Comparison of ENCODE assay signal across 15 cellular contexts in the genomic region with DNA sequence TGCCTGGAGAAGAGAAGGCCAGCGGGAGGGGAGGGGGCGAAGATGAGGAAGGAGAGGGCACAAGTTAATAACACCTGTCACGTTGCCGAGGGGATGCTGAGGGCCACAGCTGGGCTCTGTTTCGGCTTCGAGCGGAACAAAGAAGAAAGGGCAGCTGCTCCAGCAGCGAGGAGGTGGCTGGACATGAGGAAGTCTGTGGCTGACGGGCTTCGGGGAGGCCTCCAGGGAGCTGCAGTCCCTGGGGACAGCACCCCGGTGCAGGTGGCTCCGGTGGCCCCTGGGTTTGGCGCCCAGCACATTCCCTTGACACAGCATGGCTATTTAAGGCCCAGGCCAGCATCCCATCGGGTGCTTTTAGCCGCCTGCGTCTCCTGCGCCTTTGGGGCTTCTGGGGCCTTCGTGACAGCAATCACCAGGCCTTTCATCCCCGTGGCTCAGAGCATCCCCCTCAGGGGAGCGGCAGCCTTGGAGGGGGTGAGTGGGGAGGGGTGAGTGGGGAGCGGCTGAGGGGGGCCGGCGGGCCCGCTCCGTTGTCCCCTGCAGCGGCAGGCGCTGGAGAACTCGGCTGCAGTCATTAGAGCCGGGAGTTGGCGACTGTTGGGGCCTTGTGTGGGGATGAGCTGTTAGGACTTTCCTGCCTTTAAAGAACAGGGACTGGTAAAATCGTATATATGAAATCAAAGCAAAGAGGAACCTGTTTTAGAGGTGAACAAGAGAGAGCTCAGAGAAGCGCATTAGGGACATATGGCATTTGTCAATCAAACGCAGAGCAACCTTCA.
A peak's percentile ranks its signal among the peaks of the same experiment; 100 is the strongest.
DNase-seq lines count a peak whose midpoint lies in the region; ATAC-seq and TF ChIP-seq lines count a peak whose summit lies in the region.
"Had no signal": no experiment of that assay in that cellular context is flagged by ENCODE, and none has a peak within 500 bp of the region (broad histone marks: within the 10 kb centered on the region; RNA-seq: fewer than 3 reads in every experiment).

No MANE protein-coding gene starts in this region.

- H3K36me3 Mint-ChIP-seq in activated B cell treated with CpG ODN at 0.5 μM for 24 hours (ENCODE audit: low read depth) = no peaks in the 10 kb centered on the region
- H3K36me3 Mint-ChIP-seq: activated naive CD4-positive, alpha-beta T cell treated with anti-CD3 and anti-CD28 coated beads, Interleukin-2, amount 10 ng/mL, durations not matched to agents 7 days and 5 days; stimulated activated effector memory CD8-positive, alpha-beta T cell treated with anti-CD3 and anti-CD28 coated beads, Interleukin-12 subunit alpha, Interleukin-12 subunit beta, amount 100 ng/mL, for 72 hours had no signal

- no peaks in the 10 kb centered on the region for H3K9me3 ChIP-seq in BLaER1 treated with 17β-estradiol and CSF1 and Interleukin-3, amounts not matched to agents 10 nM and 100 nM (replicated peaks in 1 of 11)
- peaks cover 0 to 6% of the 10 kb centered on the region in 2 donors for H3K9me3 ChIP-seq in neuronal stem cell (replicated peaks in 1 of 2; ENCODE audit: control insufficient read depth in 2 of 2, insufficient read depth in 1 of 2, low read depth in 1 of 2, low read length in 2 of 2)
- H3K9me3 ChIP-seq: body of pancreas had no signal

- peak overlapping the region in 4 of 11 experiments; percentile 10 to 42 (median 21); a peak in 3 of 22 replicates for H3K9ac ChIP-seq in BLaER1 treated with 17β-estradiol and CSF1 and Interleukin-3, amounts not matched to agents 10 nM and 100 nM
- no peak overlapping the region for H3K9ac ChIP-seq in neuronal stem cell (ENCODE audit: low read depth, low read length, poor library complexity)

- no peak overlapping the region for H3K4ac ChIP-seq in neuronal stem cell (ENCODE audit: low read length)

- intact Hi-C loops in activated B cell treated with CpG ODN at 0.5 μM for 24 hours (cut with micrococcal nuclease) = loop anchor here (5.0 kb wide), 2 partner anchors 443 to 447 kb away; a partner anchor contains a TSS

- H3K4me1 Mint-ChIP-seq in activated B cell treated with CpG ODN at 0.5 μM for 24 hours = peaks cover 44% of the 10 kb centered on the region

- no peaks in the 10 kb centered on the region for H3K36me3 ChIP-seq in BLaER1 treated with 17β-estradiol and CSF1 and Interleukin-3, amounts not matched to agents 10 nM and 100 nM
- H3K36me3 ChIP-seq in neuronal stem cell (replicated peaks in 1 of 2; ENCODE audit: control insufficient read depth in 2 of 2, insufficient read depth in 2 of 2, low read length in 2 of 2) = peaks cover 0 to 2% of the 10 kb centered on the region in 2 donors
- H3K36me3 ChIP-seq: WERI-Rb-1 had no signal

- H3K79me1 ChIP-seq in neuronal stem cell (ENCODE audit: low read depth, low read length) = peaks cover 3% of the 10 kb centered on the region

- WGBS in neuronal stem cell (ENCODE audit: extremely low coverage in 2 of 2, insufficient read length in 2 of 2, insufficient replicate concordance in 1 of 2), 2 donors = no CpG with 5 or more reads among the region's 33 CpGs

- peak; percentile 52 for DNase-seq in activated B cell treated with CpG ODN at 0.5 μM for 24 hours
- DNase-seq in neuronal stem cell (ENCODE audit: low spot score) = no peak
- DNase-seq in NCI-H510A treated with DMSO at 0.1 percent for 48 hours (lab: John Stamatoyannopoulos, UW) = no peak
- DNase-seq in HCEC 1CT = no peak
- DNase-seq: activated naive CD4-positive, alpha-beta T cell treated with anti-CD3 and anti-CD28 coated beads, Interleukin-2, amount 10 ng/mL, durations not matched to agents 7 days and 5 days; NCI-H187; WERI-Rb-1 had no signal

- no peak overlapping the region for H2BK5ac ChIP-seq in neuronal stem cell (ENCODE audit: low read length)

- peak overlapping the region; percentile 51 for H2AK5ac ChIP-seq in neuronal stem cell (ENCODE audit: low read depth, low read length)

- no peak for TF ChIP-seq CTCF in activated B cell treated with CpG ODN at 0.5 μM for 24 hours (IDR thresholded peaks at IDR 0.05)

- POLR2A ChIA-PET in activated B cell treated with CpG ODN at 0.5 μM for 24 hours (lab: Charles Lee) = interaction anchor here (0.6 to 2.8 kb wide), 3 partner anchors 11 to 938 kb away, joined by 3 to 19 read pairs (median 7); no protein-coding TSS in a partner anchor

- ATAC-seq in GM21619 (IDR thresholded peaks at IDR 0.05; ENCODE audit: unreplicated experiment) = peak; percentile 42
- ATAC-seq in activated B cell treated with CpG ODN at 0.5 μM for 24 hours (ENCODE audit: low read depth) = peak; percentile 51
- ATAC-seq in HG02938 (IDR thresholded peaks at IDR 0.05; ENCODE audit: unreplicated experiment) = no peak
- ATAC-seq in GM19328 (IDR thresholded peaks at IDR 0.05; ENCODE audit: unreplicated experiment) = no peak
- ATAC-seq: body of pancreas; esophagus mucosa; stimulated activated effector memory CD8-positive, alpha-beta T cell treated with anti-CD3 and anti-CD28 coated beads, Interleukin-12 subunit alpha, Interleukin-12 subunit beta, amount 100 ng/mL, for 72 hours had no signal

- no peak overlapping the region for H2BK12ac ChIP-seq in neuronal stem cell (ENCODE audit: low read length)

- peak overlapping the region in 7 of 10 experiments; percentile 26 to 50 (median 36); a peak in 9 of 20 replicates for H3K4me3 ChIP-seq in BLaER1 treated with 17β-estradiol and CSF1 and Interleukin-3, amounts not matched to agents 10 nM and 100 nM
- H3K4me3 ChIP-seq in neuronal stem cell (ENCODE audit: low read length in 2 of 2) = no peak overlapping the region
- H3K4me3 ChIP-seq: body of pancreas had no signal

- no peak overlapping the region for H3K14ac ChIP-seq in neuronal stem cell (ENCODE audit: low read length)

- H4K20me1 ChIP-seq in BLaER1 treated with 17β-estradiol and CSF1 and Interleukin-3, amounts not matched to agents 10 nM and 100 nM = peaks cover 0 to 51% (median 11%) of the 10 kb centered on the region in 11 experiments; a peak in 14 of 22 replicates

- H2BK15ac ChIP-seq in neuronal stem cell (ENCODE audit: low read length) = no peak overlapping the region

- H2BK120ac ChIP-seq in neuronal stem cell (ENCODE audit: low read depth, low read length) = no peak overlapping the region

- H3K23ac ChIP-seq in neuronal stem cell (ENCODE audit: low read depth, low read length, poor library complexity) = no peak overlapping the region

- no peaks in the 10 kb centered on the region for H3K27me3 Mint-ChIP-seq in activated B cell treated with CpG ODN at 0.5 μM for 24 hours

- no peaks in the 10 kb centered on the region for H3K9me3 Mint-ChIP-seq in activated B cell treated with CpG ODN at 0.5 μM for 24 hours
- H3K9me3 Mint-ChIP-seq: activated naive CD4-positive, alpha-beta T cell treated with anti-CD3 and anti-CD28 coated beads, Interleukin-2, amount 10 ng/mL, durations not matched to agents 7 days and 5 days; stimulated activated effector memory CD8-positive, alpha-beta T cell treated with anti-CD3 and anti-CD28 coated beads, Interleukin-12 subunit alpha, Interleukin-12 subunit beta, amount 100 ng/mL, for 72 hours had no signal

- H3K18ac ChIP-seq in neuronal stem cell (ENCODE audit: low read length) = peak overlapping the region; percentile 79

- H3K27ac ChIP-seq in BLaER1 treated with 17β-estradiol and CSF1 and Interleukin-3, amounts not matched to agents 10 nM and 100 nM = peak overlapping the region in 1 of 11 experiments; percentile 3; a peak in 2 of 22 replicates
- no peak overlapping the region for H3K27ac ChIP-seq in neuronal stem cell (replicated peaks; ENCODE audit: low read length)
- H3K27ac ChIP-seq: body of pancreas, RWPE1, WERI-Rb-1 had no signal

- no peak overlapping the region for H4K8ac ChIP-seq in neuronal stem cell (ENCODE audit: low read depth, low read length)

- peak overlapping the region; percentile 80 for H3K4me3 Mint-ChIP-seq in activated B cell treated with CpG ODN at 0.5 μM for 24 hours
- H3K4me3 Mint-ChIP-seq: activated naive CD4-positive, alpha-beta T cell treated with anti-CD3 and anti-CD28 coated beads, Interleukin-2, amount 10 ng/mL, durations not matched to agents 7 days and 5 days; stimulated activated effector memory CD8-positive, alpha-beta T cell treated with anti-CD3 and anti-CD28 coated beads, Interleukin-12 subunit alpha, Interleukin-12 subunit beta, amount 100 ng/mL, for 72 hours had no signal

- peaks cover 20 to 87% (median 32%) of the 10 kb centered on the region in 11 experiments for H3K27me3 ChIP-seq in BLaER1 treated with 17β-estradiol and CSF1 and Interleukin-3, amounts not matched to agents 10 nM and 100 nM
- H3K27me3 ChIP-seq in neuronal stem cell (ENCODE audit: control insufficient read depth in 3 of 3, insufficient read depth in 3 of 3, low read depth in 1 of 3, low read length in 3 of 3) = no peaks in the 10 kb centered on the region
- H3K27me3 ChIP-seq: body of pancreas had no signal

- H2AFZ ChIP-seq in neuronal stem cell (ENCODE audit: low read length) = no peak overlapping the region

- H4K91ac ChIP-seq in neuronal stem cell (ENCODE audit: low read depth, low read length, poor library complexity) = no peak overlapping the region

- H3K27ac Mint-ChIP-seq in activated B cell treated with CpG ODN at 0.5 μM for 24 hours = peak overlapping the region; percentile 51
- H3K27ac Mint-ChIP-seq: activated naive CD4-positive, alpha-beta T cell treated with anti-CD3 and anti-CD28 coated beads, Interleukin-2, amount 10 ng/mL, durations not matched to agents 7 days and 5 days; stimulated activated effector memory CD8-positive, alpha-beta T cell treated with anti-CD3 and anti-CD28 coated beads, Interleukin-12 subunit alpha, Interleukin-12 subunit beta, amount 100 ng/mL, for 72 hours had no signal

- peak overlapping the region; percentile 84 to 97 (median 94) for H3K4me2 ChIP-seq in BLaER1 treated with 17β-estradiol and CSF1 and Interleukin-3, amounts not matched to agents 10 nM and 100 nM
- no peak overlapping the region for H3K4me2 ChIP-seq in neuronal stem cell (ENCODE audit: insufficient read depth, low read length, poor library complexity, severe bottlenecking)

- H3K4me1 ChIP-seq in BLaER1 treated with 17β-estradiol and CSF1 and Interleukin-3, amounts not matched to agents 10 nM and 100 nM = peaks cover 33 to 83% (median 65%) of the 10 kb centered on the region in 10 experiments
- H3K4me1 ChIP-seq in neuronal stem cell (ENCODE audit: control insufficient read depth in 2 of 2, insufficient read depth in 1 of 2, low read depth in 1 of 2, low read length in 2 of 2) = peaks cover 12 to 15% of the 10 kb centered on the region in 2 donors

- CTCF ChIA-PET in activated B cell treated with CpG ODN at 0.5 μM for 24 hours (lab: Charles Lee) = interaction anchor here (1.1 to 1.5 kb wide), 2 partner anchors 9 to 12 kb away, joined by 3 to 6 read pairs; no protein-coding TSS in a partner anchor

Comparison
In these comparisons a context has a peak if more than half of its experiments do, and no peak if none do; other contexts are left out.
1. H3K4me3 ChIP-seq: peak in BLaER1 treated with 17β-estradiol and CSF1 and Interleukin-3, amounts not matched to agents 10 nM and 100 nM (7 of 10); none in neuronal stem cell (0 of 2).
2. ATAC-seq: peak in GM21619 (single experiment) and activated B cell treated with CpG ODN at 0.5 μM for 24 hours (single experiment); none in HG02938 (single experiment) and GM19328 (single experiment).